29 cellular contexts compared by ENCODE assay signal in genomic region chr22:22185217-22185616, GRCh38. TPM values are rescaled to one million over a fixed set of nuclear protein-coding genes. Genes with fewer than 3 reads are reported as not detected.
"Had no signal": no experiment of that assay in that cellular context is flagged by ENCODE, and none has a peak within 500 bp of the region (broad histone marks: within the 10 kb centered on the region; RNA-seq: fewer than 3 reads in every experiment).

No MANE protein-coding gene starts in this region.

- H3K4me1 Mint-ChIP-seq: mesothelial cell of epicardium had no signal

- ATAC-seq: gastrocnemius medialis, heart right ventricle, left cardiac atrium, left lung, left ventricle myocardium superior, lower lobe of right lung, mucosa of descending colon had no signal

- H3K4me3 ChIP-seq: coronary artery, dorsolateral prefrontal cortex, esophagus squamous epithelium, gastrocnemius medialis, heart right ventricle, left lung, lower lobe of right lung, mucosa of descending colon had no signal

- DNase-seq: dermis blood vessel endothelial cell; dorsolateral prefrontal cortex; effector CD4-positive, alpha-beta T cell; effector memory CD4-positive, alpha-beta T cell; esophagus squamous epithelium; foreskin fibroblast; foreskin melanocyte; gastrocnemius medialis; glutamatergic neuron; head of caudate nucleus; heart right ventricle; hippocampal formation; left cardiac atrium; left lung; left ventricle myocardium superior; lower lobe of right lung; mesenchymal stem cell; mucosa of descending colon; naive B cell had no signal

- H3K27ac ChIP-seq: coronary artery, dorsolateral prefrontal cortex, esophagus squamous epithelium, gastrocnemius medialis, heart right ventricle, left lung, lower lobe of right lung had no signal

- H3K36me3 Mint-ChIP-seq: mesothelial cell of epicardium had no signal

- H3K27ac Mint-ChIP-seq: mesothelial cell of epicardium had no signal

- H3K4me3 Mint-ChIP-seq: mesothelial cell of epicardium, naive B cell had no signal

- H3K36me3 ChIP-seq: esophagus squamous epithelium, gastrocnemius medialis, heart right ventricle, left lung, lower lobe of right lung had no signal

- H3K9me3 ChIP-seq: esophagus squamous epithelium, gastrocnemius medialis, left lung, lower lobe of right lung, mucosa of descending colon had no signal

- H3K27me3 Mint-ChIP-seq: naive B cell had no signal

- H3K4me1 ChIP-seq: esophagus squamous epithelium, gastrocnemius medialis, heart right ventricle, left lung, lower lobe of right lung had no signal

RNA-seq across cellular contexts. Expression of gene VPREB1, which starts 59.4 kb away (rescaled TPM):
- total RNA-seq: dermis blood vessel endothelial cell, dorsolateral prefrontal cortex, endothelial cell of umbilical vein, epithelial cell of proximal tubule, esophagus squamous epithelium, gastrocnemius medialis, glomerular endothelial cell, heart right ventricle, kidney epithelial cell, left cardiac atrium, left lung, left ventricle myocardium superior, lower leg skin, lower lobe of right lung, lung microvascular endothelial cell, mesenteric fat pad, mesothelial cell of epicardium, mucosa of descending colon, myocyte had no signal
